ENCODE assay signal across 15 cellular contexts in the genomic region with DNA sequence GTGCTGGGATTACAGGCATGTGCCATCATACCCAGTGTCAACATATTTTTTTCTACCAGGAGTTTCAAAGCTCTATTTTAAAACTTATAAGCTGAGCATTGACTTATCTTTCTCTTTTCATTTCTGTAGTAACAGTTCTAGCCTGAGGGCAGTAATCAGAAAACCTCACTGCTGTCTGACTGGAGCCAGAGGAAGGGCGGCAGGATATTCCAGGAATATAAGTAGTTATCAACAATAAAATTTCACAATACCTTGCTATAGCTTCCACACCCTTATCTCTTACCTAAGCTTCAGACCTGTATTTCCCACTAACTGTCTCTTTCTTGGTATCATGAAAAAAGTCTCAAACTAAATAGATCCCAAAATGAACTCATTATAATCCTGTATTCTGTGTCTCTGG.
"Had no signal": no experiment of that assay in that cellular context is flagged by ENCODE, and none has a peak within 500 bp of the region (broad histone marks: within the 10 kb centered on the region; RNA-seq: fewer than 3 reads in every experiment).

No MANE protein-coding gene starts in this region.

- H3K4me3 ChIP-seq: dorsolateral prefrontal cortex, esophagus squamous epithelium, testis had no signal

- H3K36me3 ChIP-seq: esophagus squamous epithelium had no signal

- H3K4me3 Mint-ChIP-seq: activated T-cell treated with anti-CD3 and anti-CD28 coated beads, Interleukin-2, amount 50 U/mL, for 24 hours; nephron; stimulated activated naive CD8-positive, alpha-beta T cell treated with anti-CD3 and anti-CD28 coated beads, Interleukin-15, Interleukin-2, amounts not matched to agents 100 ng/mL and 50 ng/mL, for 24 hours; T-helper 17 cell had no signal

- H3K9me3 Mint-ChIP-seq: activated T-cell treated with anti-CD3 and anti-CD28 coated beads, Interleukin-2, amount 50 U/mL, for 24 hours; nephron; stimulated activated naive CD8-positive, alpha-beta T cell treated with anti-CD3 and anti-CD28 coated beads, Interleukin-15, Interleukin-2, amounts not matched to agents 100 ng/mL and 50 ng/mL, for 24 hours had no signal

- ATAC-seq: activated naive CD4-positive, alpha-beta T cell treated with anti-CD3 and anti-CD28 coated beads, Interleukin-2, amount 50 U/mL, for 72 hours; T-helper 17 cell had no signal

- H3K4me1 ChIP-seq: testis had no signal

- H3K9me3 ChIP-seq: esophagus squamous epithelium, testis had no signal

- H3K36me3 Mint-ChIP-seq: activated naive CD4-positive, alpha-beta T cell treated with anti-CD3 and anti-CD28 coated beads, Interleukin-2, amount 50 U/mL, for 72 hours had no signal

- H3K27ac Mint-ChIP-seq: activated naive CD4-positive, alpha-beta T cell treated with anti-CD3 and anti-CD28 coated beads, Interleukin-2, amount 50 U/mL, for 72 hours; activated T-cell treated with anti-CD3 and anti-CD28 coated beads, Interleukin-2, amount 50 U/mL, for 24 hours; nephron; stimulated activated naive CD8-positive, alpha-beta T cell treated with anti-CD3 and anti-CD28 coated beads, Interleukin-15, Interleukin-2, amounts not matched to agents 100 ng/mL and 50 ng/mL, for 24 hours; T-helper 17 cell had no signal

- H3K27ac ChIP-seq: dorsolateral prefrontal cortex, testis had no signal

- DNase-seq: activated CD4-positive, CD25-positive, alpha-beta regulatory T cell; activated effector memory CD4-positive, alpha-beta T cell treated with Interleukin-2 at 50 U/mL for 16 hours; activated T-cell treated with anti-CD3 and anti-CD28 coated beads, Interleukin-2, amount 50 U/mL, for 24 hours; dorsolateral prefrontal cortex; esophagus squamous epithelium; head of caudate nucleus; stimulated activated CD4-positive, alpha-beta T cell treated with anti-CD3 and anti-CD28 coated beads, Interleukin-2, amount 100 ng/mL, for 48 hours; stimulated activated CD8-positive, alpha-beta memory T cell treated with anti-CD3 and anti-CD28 coated beads, Interleukin-4, amount 100 ng/mL, for 48 hours; T-helper 17 cell; testis had no signal

- H3K4me1 Mint-ChIP-seq: T-helper 17 cell had no signal

- H3K27me3 ChIP-seq: dorsolateral prefrontal cortex, esophagus squamous epithelium, testis had no signal

- FAIRE-seq: TTC549, urothelium cell line had no signal
